In genomic region chr7:88586877-88587276, GRCh38 we compare ENCODE assay signal across 8 cellular contexts.
"Had no signal": no experiment of that assay in that cellular context is flagged by ENCODE, and none has a peak within 500 bp of the region (broad histone marks: within the 10 kb centered on the region; RNA-seq: fewer than 3 reads in every experiment).

No MANE protein-coding gene starts in this region.

- FAIRE-seq: HepG2 had no signal

- DNase-seq: GM23248, GOT3, H7, HFFc6, KG1 had no signal

- H3K4me3 ChIP-seq: GM23248, HAP-1 had no signal

- ATAC-seq: HepG2 had no signal

- H3K27ac ChIP-seq: GM23248, HL-60 had no signal

- H3K9ac ChIP-seq: GM23248 had no signal

- H3K36me3 ChIP-seq: HAP-1 had no signal

- H2AFZ ChIP-seq: GM23248 had no signal

- H3K4me1 ChIP-seq: HAP-1 had no signal

- H3K9me3 ChIP-seq: HAP-1 had no signal
